2 cellular contexts compared by ENCODE assay signal in genomic region chr4:113452152-113452551, GRCh38.
TF ChIP-seq lines count a peak whose summit lies in the region.

No MANE protein-coding gene starts in this region.

TF ChIP-seq in GM23338, 12 proteins besides CTCF, POLR2A, EP300 and RAD21 (continued from another document):
- TF ChIP-seq REST (IDR thresholded peaks at IDR 0.05; ENCODE audit: unreplicated experiment), result no peak
- TF ChIP-seq STAT1 (IDR thresholded peaks at IDR 0.05; ENCODE audit: unreplicated experiment), result no peak
- no peak for TF ChIP-seq EZH2phosphoT487 (IDR thresholded peaks at IDR 0.05; ENCODE audit: unreplicated experiment)
- TF ChIP-seq ZNF331 (CRISPR knock-in tag; IDR thresholded peaks at IDR 0.05; ENCODE audit: low read depth), result no peak
- TF ChIP-seq POLR2AphosphoS5 (IDR thresholded peaks at IDR 0.05; ENCODE audit: low read depth), result no peak
- no peak for TF ChIP-seq ETS1 (IDR thresholded peaks at IDR 0.05)

TF ChIP-seq in H1, 55 proteins besides CTCF, POLR2A, EP300 and RAD21:
- TF ChIP-seq CHD7 (IDR thresholded peaks at IDR 0.05; ENCODE audit: insufficient replicate concordance, low read length) (no peak), SP1 (IDR thresholded peaks at IDR 0.05; ENCODE audit: low read depth, low read length) (no peak), PHF8 (conservative IDR thresholded peaks at IDR 0.05; ENCODE audit: low read depth, low read length) (no peak), SRF (IDR thresholded peaks at IDR 0.05; ENCODE audit: low read depth, low read length) (no peak), MAX (IDR thresholded peaks at IDR 0.05) (no peak), SIX5 (IDR thresholded peaks at IDR 0.05; ENCODE audit: low read depth, low read length) (no peak), CHD1 (IDR thresholded peaks at IDR 0.05; ENCODE audit: low read depth, low read length) (no peak), CBX5 (IDR thresholded peaks at IDR 0.05; ENCODE audit: low read depth, low read length) (no peak), RFX5 (IDR thresholded peaks at IDR 0.05; ENCODE audit: borderline replicate concordance, low read depth, low read length) (no peak), ZNF274 (IDR thresholded peaks at IDR 0.05; ENCODE audit: borderline replicate concordance, extremely low read depth, low read length) (no peak), NANOG (IDR thresholded peaks at IDR 0.05; ENCODE audit: insufficient read depth, low read depth, low read length, poor library complexity, severe bottlenecking) (no peak), CREB1 (IDR thresholded peaks at IDR 0.05) (no peak), EZH2 (IDR thresholded peaks at IDR 0.05; ENCODE audit: low read depth, low read length, severe bottlenecking) (no peak), EGR1 (IDR thresholded peaks at IDR 0.05; ENCODE audit: borderline replicate concordance, low read depth, low read length) (no peak), TCF12 (IDR thresholded peaks at IDR 0.05; ENCODE audit: low read depth, low read length) (no peak), TAF7 (optimal IDR thresholded peaks at IDR 0.05; ENCODE audit: borderline replicate concordance, low read depth, low read length) (no peak), RBBP5 (IDR thresholded peaks at IDR 0.05; ENCODE audit: borderline replicate concordance, low read depth, low read length) (no peak)
